ENCODE assay signal across 15 cellular contexts in the genomic region with DNA sequence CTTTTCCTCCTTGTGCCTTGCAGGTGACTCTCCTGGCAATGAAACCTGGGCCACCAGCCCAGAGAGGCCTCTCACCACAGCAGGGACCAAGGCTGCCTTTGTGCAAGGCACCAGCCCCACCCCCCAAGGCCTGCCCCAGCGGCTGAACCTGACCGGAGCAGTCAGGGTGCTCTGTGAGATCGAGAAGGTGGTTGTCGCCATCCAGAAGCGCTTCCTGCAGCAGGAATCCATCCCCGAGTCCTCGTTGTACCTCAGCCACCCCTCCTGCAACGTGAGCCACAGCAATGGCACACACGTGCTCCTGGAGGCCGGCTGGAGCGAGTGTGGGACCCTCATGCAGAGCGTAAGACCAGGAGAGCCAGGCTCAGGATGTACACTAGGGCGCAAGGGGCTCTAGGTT. TPM values are rescaled to one million over a fixed set of nuclear protein-coding genes. Genes with fewer than 3 reads are reported as not detected.
DNase-seq lines count a peak whose midpoint lies in the region; ATAC-seq and TF ChIP-seq lines count a peak whose summit lies in the region.
"Had no signal": no experiment of that assay in that cellular context is flagged by ENCODE, and none has a peak within 500 bp of the region (broad histone marks: within the 10 kb centered on the region; RNA-seq: fewer than 3 reads in every experiment).

No MANE protein-coding gene starts in this region.

- TF ChIP-seq POLR2A in stomach (IDR thresholded peaks at IDR 0.05), result no peak

- ATAC-seq in HG03565 (IDR thresholded peaks at IDR 0.05; ENCODE audit: unreplicated experiment), result no peak
- no peak for ATAC-seq in upper lobe of right lung
- ATAC-seq: T-helper 17 cell had no signal

- H3K4me3 ChIP-seq in stomach (no peak overlapping the region), upper lobe of right lung (no peak overlapping the region)

- WGBS in stomach, 5 donors, result 49 to 59% (median 51%) methylated on average over 10 to 13 of the region's 13 CpGs

- H3K4me1 ChIP-seq in stomach (peaks cover 0 to 13% (median 9%) of the 10 kb centered on the region in 4 donors), upper lobe of right lung (peaks cover 6% of the 10 kb centered on the region)

- H3K9me3 ChIP-seq in KOPT-K1 (ENCODE audit: insufficient read depth, low read length, poor library complexity, severe bottlenecking) (no peaks in the 10 kb centered on the region), stomach (no peaks in the 10 kb centered on the region), upper lobe of right lung (no peaks in the 10 kb centered on the region)

- intact Hi-C loops in stomach (cut with DNase I; ENCODE audit: low total_unique reads) (no loop called here), upper lobe of right lung (cut with DNase I) (loop anchor here (5.0 kb wide), 1 partner anchor 306 kb away; no protein-coding TSS in a partner anchor)

- DNase-seq in NCI-H345 (lab: John Stamatoyannopoulos, UW) (peak; percentile 67), stomach (peak; percentile 49), amygdala (lab: John Stamatoyannopoulos, UW) (no peak), iPS-NIHi7 (ENCODE audit: extremely low spot score) (no peak), upper lobe of right lung (no peak)
- DNase-seq: COR-L47, H9, NCI-H187, NCI-H2171, NCI-H524 treated with DMSO at 0.1 percent for 48 hours, RPMI8226, T-helper 17 cell had no signal

- no peak for TF ChIP-seq EP300 in stomach (IDR thresholded peaks at IDR 0.05)

- H3K36me3 ChIP-seq in KOPT-K1 (ENCODE audit: insufficient read depth, low read length), result no peaks in the 10 kb centered on the region
- H3K36me3 ChIP-seq in stomach, result no peaks in the 10 kb centered on the region
- no peaks in the 10 kb centered on the region for H3K36me3 ChIP-seq in upper lobe of right lung

- H3K27ac ChIP-seq in KOPT-K1 (ENCODE audit: low read depth, low read length, poor library complexity, severe bottlenecking) (peak overlapping the region; percentile 97), VCaP (peak overlapping the region; percentile 91; the same call in 1 of the 2 replicates), stomach (no peak overlapping the region), upper lobe of right lung (no peak overlapping the region)

- H3K27me3 ChIP-seq in stomach, result peaks cover 0 to 92% (median 23%) of the 10 kb centered on the region in 3 donors
- H3K27me3 ChIP-seq in upper lobe of right lung, result peaks cover 49% of the 10 kb centered on the region

- TF ChIP-seq CTCF in VCaP (conservative IDR thresholded peaks at IDR 0.05) (no peak), stomach (IDR thresholded peaks at IDR 0.05) (no peak), upper lobe of right lung (IDR thresholded peaks at IDR 0.05) (no peak)

RNA-seq across cellular contexts. Expression of gene UMODL1, which starts 51.7 kb away (rescaled TPM):
- under 1 TPM in 1 of 5 donors, not detected in 4; under 0.01 TPM for total RNA-seq in stomach
- not detected for polyA plus RNA-seq in stomach
- 0.49 TPM for total RNA-seq in upper lobe of right lung
- total RNA-seq: H9 had no signal

Comparison
In these comparisons a context has a peak if more than half of its experiments do, and no peak if none do; other contexts are left out.
1. H3K27ac ChIP-seq: peak in KOPT-K1 (single experiment) and VCaP (single experiment); none in stomach (0 of 5) and upper lobe of right lung (single experiment).
2. DNase-seq: peak in NCI-H345 (single experiment) and stomach (single experiment); none in amygdala (0 of 56), iPS-NIHi7 (single experiment) and upper lobe of right lung (single experiment).